10 cellular contexts compared by ENCODE assay signal in genomic region chr4:68569036-68569435, GRCh38. TPM values are rescaled to one million over a fixed set of nuclear protein-coding genes. Genes with fewer than 3 reads are reported as not detected.
"Had no signal": no experiment of that assay in that cellular context is flagged by ENCODE, and none has a peak within 500 bp of the region (broad histone marks: within the 10 kb centered on the region; RNA-seq: fewer than 3 reads in every experiment).

No MANE protein-coding gene starts in this region.

RNA-seq across cellular contexts. Expression of gene UGT2B17, which starts 7.1 kb away (rescaled TPM):
- total RNA-seq: activated CD8-positive, alpha-beta T cell treated with anti-CD3 and anti-CD28 coated beads, Interleukin-2, amount 10 ng/mL, durations not matched to agents 7 days and 5 days; activated naive CD8-positive, alpha-beta T cell treated with anti-CD3 and anti-CD28 coated beads, Interleukin-2, amount 10 ng/mL, durations not matched to agents 7 days and 5 days; cerebellum; dermis blood vessel endothelial cell; glomerular endothelial cell; skeletal muscle tissue; stomach; thoracic aorta; urinary bladder had no signal
- polyA plus RNA-seq: naive thymus-derived CD4-positive, alpha-beta T cell; urinary bladder had no signal
